In the genomic region with DNA sequence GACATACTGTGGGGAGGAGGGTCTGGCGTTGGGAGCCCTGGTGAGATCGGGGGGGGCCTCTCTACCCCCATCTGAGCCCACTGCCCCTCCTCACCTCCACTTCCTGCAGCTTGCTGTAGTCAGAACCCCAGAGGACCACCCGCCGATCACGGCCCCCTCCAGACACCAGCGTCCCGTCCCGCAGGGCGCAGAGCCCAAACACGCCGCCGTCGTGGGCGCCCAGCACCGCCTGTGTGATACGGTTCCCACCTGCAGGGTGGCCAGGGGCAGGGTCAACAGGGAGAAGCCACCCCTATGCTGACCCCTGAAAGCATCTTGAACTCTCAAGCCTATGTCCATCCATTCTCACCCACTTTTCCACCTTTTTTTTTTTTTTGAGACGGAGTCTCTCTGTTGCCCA, we compare ENCODE assay signal across 26 cellular contexts. TPM values are rescaled to one million over a fixed set of nuclear protein-coding genes. Genes with fewer than 3 reads are reported as not detected.
"Had no signal": no experiment of that assay in that cellular context is flagged by ENCODE, and none has a peak within 500 bp of the region (broad histone marks: within the 10 kb centered on the region; RNA-seq: fewer than 3 reads in every experiment).

No MANE protein-coding gene starts in this region.

- H3K36me3 ChIP-seq: neural progenitor cell had no signal

- H3K4me1 ChIP-seq: gastrocnemius medialis, lower lobe of right lung, neural progenitor cell, psoas muscle, testis, tibial artery had no signal

- H2AFZ ChIP-seq: neural progenitor cell had no signal

- H3K9me3 ChIP-seq: gastrocnemius medialis, lower lobe of right lung, psoas muscle, sigmoid colon, testis, tibial artery had no signal

- H3K27ac Mint-ChIP-seq: nephron, type B pancreatic cell had no signal

- H3K27ac ChIP-seq: epithelial cell of prostate, gastrocnemius medialis, lower lobe of right lung, neural progenitor cell, psoas muscle, sigmoid colon, testis, tibial artery had no signal

- ATAC-seq: esophagus mucosa; gastrocnemius medialis; left ventricle myocardium superior; stimulated activated naive B cell treated with anti-CD40 and anti-IgM and Interleukin-4, amounts not matched to agents 10 μg/mL and 1 μg/mL and 100 μg/mL, for 72 hours had no signal

- H3K4me1 Mint-ChIP-seq: nephron; stimulated activated naive B cell treated with anti-CD40 and anti-IgM and Interleukin-4, amounts not matched to agents 10 μg/mL and 1 μg/mL and 100 μg/mL, for 72 hours had no signal

- H3K4me3 ChIP-seq: gastrocnemius medialis, lower lobe of right lung, neural progenitor cell, psoas muscle, sigmoid colon, testis, tibial artery had no signal

- H3K4me2 ChIP-seq: neural progenitor cell had no signal

- H3K27me3 ChIP-seq: gastrocnemius medialis, neural progenitor cell, sigmoid colon, testis, tibial artery had no signal

- H3K27me3 Mint-ChIP-seq: stimulated activated naive B cell treated with anti-CD40 and anti-IgM and Interleukin-4, amounts not matched to agents 10 μg/mL and 1 μg/mL and 100 μg/mL, for 72 hours; type B pancreatic cell had no signal

- H3K9me3 Mint-ChIP-seq: nephron; neural progenitor cell; stimulated activated naive B cell treated with anti-CD40 and anti-IgM and Interleukin-4, amounts not matched to agents 10 μg/mL and 1 μg/mL and 100 μg/mL, for 72 hours; type B pancreatic cell had no signal

- H3K4me3 Mint-ChIP-seq: nephron; neural progenitor cell; stimulated activated naive B cell treated with anti-CD40 and anti-IgM and Interleukin-4, amounts not matched to agents 10 μg/mL and 1 μg/mL and 100 μg/mL, for 72 hours; type B pancreatic cell had no signal

- DNase-seq: cerebellar nuclear complex; cortex of kidney; foreskin fibroblast; gastrocnemius medialis; head of caudate nucleus; left ventricle myocardium superior; lower lobe of right lung; nucleus accumbens; psoas muscle; right cardiac atrium; sigmoid colon; stimulated activated CD4-positive, alpha-beta T cell treated with anti-CD3 and anti-CD28 coated beads, Interleukin-2, amount 100 ng/mL, for 24 hours; stimulated activated CD4-positive, alpha-beta T cell treated with anti-CD3 and anti-CD28 coated beads, Interleukin-4, amount 100 ng/mL, for 24 hours; stimulated activated naive B cell treated with anti-CD40 and anti-IgM and Interleukin-4, amounts not matched to agents 10 μg/mL and 1 μg/mL and 100 μg/mL, for 72 hours; substantia nigra; testis; tibial artery had no signal

RNA-seq across cellular contexts. Expression of gene GPR4, which starts 19.4 kb away (rescaled TPM):
- total RNA-seq: myocyte, osteocyte, renal cortical epithelial cell had no signal
- polyA plus RNA-seq: keratinocyte had no signal

RNA-seq across cellular contexts. Expression of gene GIPR, which starts 46.6 kb away (rescaled TPM):
- total RNA-seq: gastrocnemius medialis, psoas muscle, sigmoid colon had no signal
